Comparison of ENCODE assay signal across 24 cellular contexts in the genomic region with DNA sequence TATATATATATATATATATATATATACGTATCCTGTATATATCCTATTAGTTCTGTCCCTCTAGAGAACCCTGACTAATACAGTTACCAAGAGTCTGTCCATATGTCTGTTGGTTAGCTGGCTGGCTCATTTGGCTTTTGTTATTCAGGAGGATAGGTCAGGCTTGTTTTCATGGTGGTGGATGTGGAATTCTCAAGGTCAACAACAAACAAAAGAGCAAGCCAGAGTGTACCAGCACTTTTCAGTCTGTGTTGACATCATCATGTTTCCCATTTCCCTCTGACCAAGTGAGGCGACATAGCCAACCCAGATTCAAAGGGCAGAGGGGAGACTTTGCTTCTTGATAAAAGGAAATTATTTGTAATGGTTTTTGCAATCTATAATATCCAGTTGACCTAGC.
"Had no signal": no experiment of that assay in that cellular context is flagged by ENCODE, and none has a peak within 500 bp of the region (broad histone marks: within the 10 kb centered on the region; RNA-seq: fewer than 3 reads in every experiment).

No MANE protein-coding gene starts in this region.

- ATAC-seq: activated CD4-positive, CD25-positive, alpha-beta regulatory T cell treated with anti-CD3 and anti-CD28 coated beads, Interleukin-2, amount 50 U/mL, for 24 hours; activated CD8-positive, alpha-beta T cell treated with anti-CD3 and anti-CD28 coated beads, Interleukin-2, amount 10 ng/mL, durations not matched to agents 7 days and 5 days; PC-3 had no signal

- H3K36me3 Mint-ChIP-seq: activated naive CD8-positive, alpha-beta T cell treated with anti-CD3 and anti-CD28 coated beads, Interleukin-2, amount 10 ng/mL, durations not matched to agents 7 days and 5 days; brain had no signal

- H3K27me3 ChIP-seq: ascending aorta, SJSA1 had no signal

- H3K27ac ChIP-seq: ascending aorta, SJSA1 had no signal

- H3K36me3 ChIP-seq: ascending aorta, SJSA1 had no signal

- DNase-seq: activated CD4-positive, alpha-beta T cell treated with anti-CD3 and anti-CD28 coated beads for 48 hours; activated CD4-positive, alpha-beta T cell treated with anti-CD3 and anti-CD28 coated beads, Interleukin-2, amount 50 U/mL, for 4 hours; activated CD8-positive, alpha-beta memory T cell treated with anti-CD3 and anti-CD28 coated beads, Interleukin-2, amount 50 U/mL, for 48 hours; activated CD8-positive, alpha-beta T cell treated with anti-CD3 and anti-CD28 coated beads, Interleukin-2, amount 10 ng/mL, durations not matched to agents 7 days and 5 days; activated naive CD4-positive, alpha-beta T cell treated with anti-CD3 and anti-CD28 coated beads, Interleukin-2, amount 50 U/mL, for 16 hours; activated naive CD8-positive, alpha-beta T cell treated with anti-CD3 and anti-CD28 coated beads, Interleukin-2, amount 10 ng/mL, durations not matched to agents 7 days and 5 days; activated T-cell treated with anti-CD3 and anti-CD28 coated beads, Interleukin-2, amount 50 U/mL, for 1 hour; amniotic stem cell; MM.1S; NCI-H1105; NCI-H1436; NCI-H1694 treated with DMSO at 0.1 percent for 48 hours; NCI-H2029 treated with DMSO at 0.1 percent for 48 hours; NCI-H446; NCI-H524 treated with DMSO at 0.1 percent for 48 hours; NCI-H774; PC-3; SHP77 had no signal

- H3K27ac Mint-ChIP-seq: activated CD8-positive, alpha-beta T cell treated with anti-CD3 and anti-CD28 coated beads, Interleukin-2, amount 10 ng/mL, durations not matched to agents 7 days and 5 days; activated naive CD8-positive, alpha-beta T cell treated with anti-CD3 and anti-CD28 coated beads, Interleukin-2, amount 10 ng/mL, durations not matched to agents 7 days and 5 days; brain; T-helper 1 cell treated with Interleukin-12 subunit alpha and Interleukin-12 subunit beta and Interleukin-4 antibody, amounts not matched to agents 30 μg/mL and 1 μg/mL, for 36 hours had no signal

- H3K27me3 Mint-ChIP-seq: activated naive CD8-positive, alpha-beta T cell treated with anti-CD3 and anti-CD28 coated beads, Interleukin-2, amount 10 ng/mL, durations not matched to agents 7 days and 5 days; brain; central memory CD8-positive, alpha-beta T cell had no signal

- H3K9me3 Mint-ChIP-seq: activated naive CD8-positive, alpha-beta T cell treated with anti-CD3 and anti-CD28 coated beads, Interleukin-2, amount 10 ng/mL, durations not matched to agents 7 days and 5 days; central memory CD8-positive, alpha-beta T cell; T-helper 1 cell treated with Interleukin-12 subunit alpha and Interleukin-12 subunit beta and Interleukin-4 antibody, amounts not matched to agents 30 μg/mL and 1 μg/mL, for 36 hours had no signal

- H3K4me3 ChIP-seq: ascending aorta, SJSA1 had no signal

- H3K4me1 ChIP-seq: ascending aorta, SJSA1 had no signal

- H3K4me1 Mint-ChIP-seq: activated naive CD8-positive, alpha-beta T cell treated with anti-CD3 and anti-CD28 coated beads, Interleukin-2, amount 10 ng/mL, durations not matched to agents 7 days and 5 days; central memory CD8-positive, alpha-beta T cell had no signal

- H3K4me3 Mint-ChIP-seq: activated CD8-positive, alpha-beta T cell treated with anti-CD3 and anti-CD28 coated beads, Interleukin-2, amount 10 ng/mL, durations not matched to agents 7 days and 5 days; activated naive CD8-positive, alpha-beta T cell treated with anti-CD3 and anti-CD28 coated beads, Interleukin-2, amount 10 ng/mL, durations not matched to agents 7 days and 5 days; brain; central memory CD8-positive, alpha-beta T cell; T-helper 1 cell treated with Interleukin-12 subunit alpha and Interleukin-12 subunit beta and Interleukin-4 antibody, amounts not matched to agents 30 μg/mL and 1 μg/mL, for 36 hours had no signal
